In genomic region chr21:38768385-38769071, GRCh38 we compare ENCODE assay signal across 8 cellular contexts. TPM values are rescaled to one million over a fixed set of nuclear protein-coding genes. Genes with fewer than 3 reads are reported as not detected.
DNase-seq lines count a peak whose midpoint lies in the region; ATAC-seq and TF ChIP-seq lines count a peak whose summit lies in the region.

No MANE protein-coding gene starts in this region.

- POLR2A ChIA-PET in PC-3 (lab: Charles Lee; ENCODE audit: unreplicated experiment) (no interaction called here), HEK293T (lab: Yijun Ruan, JAX) (interaction anchor here (0.6 kb wide), 1 partner anchor 141 kb away, joined by 3 read pairs; no protein-coding TSS in a partner anchor)

- H3K9ac ChIP-seq in PC-3 (ENCODE audit: low read length) (no peak overlapping the region), rectal smooth muscle tissue (ENCODE audit: low read length) (no peak overlapping the region)

- no peaks in the 10 kb centered on the region for H3K36me3 ChIP-seq in PC-3 (ENCODE audit: low read depth, low read length)
- no peaks in the 10 kb centered on the region for H3K36me3 ChIP-seq in rectal smooth muscle tissue (ENCODE audit: control insufficient read depth, insufficient read depth, low read length)
- no peaks in the 10 kb centered on the region for H3K36me3 ChIP-seq in HAP-1 (replicated peaks)

- TF ChIP-seq CTCF in AG10803 (conservative IDR thresholded peaks at IDR 0.05; ENCODE audit: low read length), result no peak
- TF ChIP-seq CTCF in PC-3 (conservative IDR thresholded peaks at IDR 0.05; ENCODE audit: low read depth, low read length), result no peak

- no peaks in the 10 kb centered on the region for H3K9me3 ChIP-seq in PC-3 (ENCODE audit: low read length)
- H3K9me3 ChIP-seq in HAP-1, result 0 out of 2 replicates have a peak, but pooled peaks cover 2% of the 10 kb centered on the region

- H3F3A ChIP-seq in PC-3 (ENCODE audit: low read length, unreplicated experiment), result no peaks in the 10 kb centered on the region

- BruUV-seq in PC-3 (replicated peaks; lab: Mats Ljungman, UMichigan), result no TSS peak

- in situ Hi-C loops in HAP-1 (cut with MboI; ENCODE audit: low sequenced_read_pairs), result no loop called here

- no peak overlapping the region for H3K4me2 ChIP-seq in PC-3 (ENCODE audit: low read length)

- no peak overlapping the region for H3K4me3 ChIP-seq in AG10803 (ENCODE audit: low read length)
- H3K4me3 ChIP-seq in PC-3 (ENCODE audit: low read length), result no peak overlapping the region
- H3K4me3 ChIP-seq in rectal smooth muscle tissue (ENCODE audit: low read length), result no peak overlapping the region
- H3K4me3 ChIP-seq in HAP-1, result no peak overlapping the region

- no peak overlapping the region for H2AFZ ChIP-seq in PC-3 (ENCODE audit: low read length)

- H3K79me2 ChIP-seq in PC-3 (ENCODE audit: low read length), result no peaks in the 10 kb centered on the region

- peak; percentile 18; the same call in 1 of the 2 replicates for ATAC-seq in PC-3
- ATAC-seq in left lobe of liver, result no peak

- peaks cover 22% of the 10 kb centered on the region for H3K4me1 ChIP-seq in PC-3 (ENCODE audit: insufficient read depth, low read length)
- peaks cover 16% of the 10 kb centered on the region for H3K4me1 ChIP-seq in rectal smooth muscle tissue (ENCODE audit: control insufficient read depth, insufficient read depth, low read length)
- H3K4me1 ChIP-seq in HAP-1, result no peaks in the 10 kb centered on the region

- H3K27ac ChIP-seq in PC-3 (ENCODE audit: low read length) (peak overlapping the region; percentile 33), rectal smooth muscle tissue (ENCODE audit: low read depth, low read length) (peak overlapping the region; percentile 82)

- intact Hi-C loops in PC-3 (cut with micrococcal nuclease), result no loop called here

- H3K27me3 ChIP-seq in PC-3 (ENCODE audit: low read length) (no peaks in the 10 kb centered on the region), rectal smooth muscle tissue (ENCODE audit: control insufficient read depth, insufficient read depth, low read length) (no peaks in the 10 kb centered on the region), HAP-1 (ENCODE audit: low read depth) (no peaks in the 10 kb centered on the region)

- H4K20me1 ChIP-seq in PC-3 (ENCODE audit: low read length), result no peaks in the 10 kb centered on the region

- DNase-seq in AG10803 (ENCODE audit: low read depth), result peak; percentile 67
- DNase-seq in PC-3, result peak; percentile 17
- DNase-seq in amniotic epithelial cell (ENCODE audit: low read depth), result peak; percentile 95
- DNase-seq in left lobe of liver (ENCODE audit: low spot score), result no peak
- DNase-seq in NCI-H748 (lab: John Stamatoyannopoulos, UW; ENCODE audit: unreplicated experiment), result no peak
- DNase-seq in HEK293T (ENCODE audit: extremely low spot score), result no peak
- DNase-seq in HAP-1 (ENCODE audit: low spot score in 2 of 2), result no peak

- H3K9me2 ChIP-seq in PC-3 (replicated peaks; ENCODE audit: low read length), result no peaks in the 10 kb centered on the region

- CTCF ChIA-PET in PC-3 (lab: Charles Lee), result interaction anchor here (0.6 to 1.0 kb wide), 2 partner anchors 99 to 149 kb away, joined by 3 to 4 read pairs; no protein-coding TSS in a partner anchor
- CTCF ChIA-PET in HEK293T (lab: Yijun Ruan, JAX), result no interaction called here

TF ChIP-seq in HEK293T, 16 proteins besides CTCF, POLR2A, EP300 and RAD21:
- TF ChIP-seq L3MBTL2 (conservative IDR thresholded peaks at IDR 0.05) (no peak), FOXA1 (IDR thresholded peaks at IDR 0.05) (no peak), ARNT (IDR thresholded peaks at IDR 0.05) (no peak), ELF4 (IDR thresholded peaks at IDR 0.05) (no peak), ZNF384 (IDR thresholded peaks at IDR 0.05) (no peak), CTBP1 (IDR thresholded peaks at IDR 0.05; ENCODE audit: borderline replicate concordance) (no peak), SUZ12 (IDR thresholded peaks at IDR 0.05) (no peak), HDGF (IDR thresholded peaks at IDR 0.05; ENCODE audit: borderline replicate concordance) (no peak), FOXK2 (IDR thresholded peaks at IDR 0.05) (no peak), TARDBP (IDR thresholded peaks at IDR 0.05) (no peak), BHLHE40 (IDR thresholded peaks at IDR 0.05; ENCODE audit: borderline replicate concordance) (no peak), SP1 (IDR thresholded peaks at IDR 0.05) (no peak), LEF1 (IDR thresholded peaks at IDR 0.05; ENCODE audit: borderline replicate concordance) (no peak), PKNOX1 (IDR thresholded peaks at IDR 0.05) (no peak)
TF ChIP-seq in HEK293T: peak in this region for 0.

RNA-seq across cellular contexts. Expression of gene ETS2, which starts 37.2 kb away (rescaled TPM):
- total RNA-seq in PC-3 (2014; rRNA removed) (127 and 146 TPM in 2 replicates), left lobe of liver (40.9 TPM)

Comparison
In these comparisons a context has a peak if more than half of its experiments do, and no peak if none do; other contexts are left out.
1. DNase-seq: peak in AG10803 (single experiment), PC-3 (single experiment) and amniotic epithelial cell (single experiment); none in left lobe of liver (single experiment), NCI-H748 (single experiment), HEK293T (single experiment) and HAP-1 (0 of 2).